ENCODE assay signal across 10 cellular contexts in genomic region chr17:77736207-77736600, GRCh38.
DNase-seq lines count a peak whose midpoint lies in the region; ATAC-seq, FAIRE-seq and TF ChIP-seq lines count a peak whose summit lies in the region.
"Had no signal": no experiment of that assay in that cellular context is flagged by ENCODE, and none has a peak within 500 bp of the region (broad histone marks: within the 10 kb centered on the region; RNA-seq: fewer than 3 reads in every experiment).

No MANE protein-coding gene starts in this region.

- H3K4me1 ChIP-seq in kidney (ENCODE audit: control insufficient read depth in 1 of 2, insufficient read depth in 1 of 2, low read depth in 1 of 2, low read length in 2 of 2) (peaks cover 14 to 16% of the 10 kb centered on the region in 2 donors), thoracic aorta (ENCODE audit: control insufficient read depth in 1 of 2, low read depth in 2 of 2) (peaks cover 24 to 58% of the 10 kb centered on the region in 2 donors)

- H3K27ac ChIP-seq in kidney (ENCODE audit: low read depth in 2 of 2, low read length in 2 of 2) = no peak overlapping the region
- H3K27ac ChIP-seq in thoracic aorta = peak overlapping the region; percentile 58 to 66

- DNase-seq in activated CD4-positive, CD25-positive, alpha-beta regulatory T cell treated with anti-CD3 and anti-CD28 coated beads, Interleukin-2, amount 50 U/mL, for 72 hours = peak; percentile 11
- DNase-seq in activated CD4-positive, CD25-positive, alpha-beta regulatory T cell (lab: John Stamatoyannopoulos, UW) = no peak
- peak; percentile 59 for DNase-seq in NCI-H2227 (lab: John Stamatoyannopoulos, UW; ENCODE audit: unreplicated experiment)
- DNase-seq in kidney = peak; percentile 56
- no peak for DNase-seq in thoracic aorta (ENCODE audit: low spot score)
- no peak for DNase-seq in hypothalamus (lab: John Stamatoyannopoulos, UW)
- DNase-seq in inferior parietal cortex (ENCODE audit: extremely low spot score) = no peak

- no peaks in the 10 kb centered on the region for H3K36me3 ChIP-seq in kidney (ENCODE audit: control insufficient read depth in 1 of 2, insufficient read depth in 2 of 2, low read length in 2 of 2)
- H3K36me3 ChIP-seq in thoracic aorta = no peaks in the 10 kb centered on the region

- H3K4me3 ChIP-seq in kidney (ENCODE audit: low read length in 2 of 2) = no peak overlapping the region
- peak overlapping the region; percentile 48 for H3K4me3 ChIP-seq in thoracic aorta
- H3K4me3 ChIP-seq: skin epidermis had no signal

- no peak overlapping the region for H3K9ac ChIP-seq in kidney (ENCODE audit: low read length in 2 of 2)

- ATAC-seq in thoracic aorta (ENCODE audit: insufficient number of reproducible peaks, low FRiP score, low read depth) = no peak
- ATAC-seq in GM21619 (IDR thresholded peaks at IDR 0.05; ENCODE audit: unreplicated experiment) = no peak

- H3K27me3 ChIP-seq in thoracic aorta (replicated peaks; ENCODE audit: insufficient read depth) = no peaks in the 10 kb centered on the region

- intact Hi-C loops in kidney (cut with DNase I) = no loop called here

- no peak for TF ChIP-seq CTCF in kidney (IDR thresholded peaks at IDR 0.05; ENCODE audit: borderline replicate concordance, extremely low read depth, insufficient read depth)
- no peak for TF ChIP-seq CTCF in thoracic aorta (IDR thresholded peaks at IDR 0.05)

- FAIRE-seq in kidney (lab: Jason Lieb, UNC) = no peak
- FAIRE-seq: HTR-8/SVneo had no signal

- H3K9me3 ChIP-seq in kidney (ENCODE audit: control insufficient read depth in 1 of 2, low read length in 2 of 2) (peaks cover 6 to 12% of the 10 kb centered on the region in 2 donors), thoracic aorta (no peaks in the 10 kb centered on the region)

Comparison
In these comparisons a context has a peak if more than half of its experiments do, and no peak if none do; other contexts are left out.
1. DNase-seq: peak in activated CD4-positive, CD25-positive, alpha-beta regulatory T cell treated with anti-CD3 and anti-CD28 coated beads, Interleukin-2, amount 50 U/mL, for 72 hours (single experiment), NCI-H2227 (single experiment) and kidney (single experiment); none in activated CD4-positive, CD25-positive, alpha-beta regulatory T cell (0 of 4), thoracic aorta (single experiment), hypothalamus (0 of 51) and inferior parietal cortex (single experiment).
2. H3K27ac ChIP-seq: peak in thoracic aorta (2 of 2); none in kidney (0 of 2).